ENCODE assay signal across 9 cellular contexts in the genomic region with DNA sequence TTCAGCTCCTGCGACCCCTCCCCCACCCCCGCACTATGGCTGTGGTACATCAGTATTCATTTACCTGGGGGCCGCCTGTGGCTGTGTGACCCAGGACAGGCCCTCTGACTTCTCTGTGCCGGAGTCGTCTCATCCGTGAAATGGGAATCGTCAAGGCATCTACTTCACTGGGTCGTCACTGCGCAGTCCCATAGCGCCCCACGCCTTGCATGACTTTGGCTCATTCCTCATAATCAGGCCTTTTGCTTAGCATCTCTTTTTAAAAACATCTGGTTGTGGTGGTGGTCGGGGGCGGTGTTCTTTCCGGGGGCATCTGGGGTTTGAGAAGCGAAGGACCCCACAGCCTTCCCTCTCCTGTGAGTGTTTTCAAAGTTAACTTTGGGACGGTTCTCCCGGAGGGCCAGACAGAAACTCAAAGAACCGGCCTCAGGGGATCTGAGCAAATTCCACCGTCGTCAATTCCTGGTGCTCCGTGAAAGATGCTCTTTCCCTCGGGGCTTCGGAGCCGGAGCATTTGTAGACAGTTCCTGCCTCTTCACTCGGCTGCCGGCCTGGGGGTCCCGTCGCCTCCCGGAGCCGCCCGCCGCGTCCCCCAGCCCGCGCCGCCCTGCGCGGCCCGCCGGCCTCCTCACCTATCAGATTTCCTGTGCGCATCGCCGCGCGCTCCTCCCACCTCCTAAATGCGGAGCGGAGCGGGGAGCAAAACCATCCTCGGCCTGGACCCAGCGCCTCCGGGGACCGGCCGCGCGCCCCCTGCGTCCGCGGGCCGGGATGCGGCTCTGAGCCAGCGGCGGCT. TPM values are rescaled to one million over a fixed set of nuclear protein-coding genes. Genes with fewer than 3 reads are reported as not detected.
DNase-seq lines count a peak whose midpoint lies in the region; ATAC-seq and TF ChIP-seq lines count a peak whose summit lies in the region.
"Had no signal": no experiment of that assay in that cellular context is flagged by ENCODE, and none has a peak within 500 bp of the region (broad histone marks: within the 10 kb centered on the region; RNA-seq: fewer than 3 reads in every experiment).

A gene with protein sequence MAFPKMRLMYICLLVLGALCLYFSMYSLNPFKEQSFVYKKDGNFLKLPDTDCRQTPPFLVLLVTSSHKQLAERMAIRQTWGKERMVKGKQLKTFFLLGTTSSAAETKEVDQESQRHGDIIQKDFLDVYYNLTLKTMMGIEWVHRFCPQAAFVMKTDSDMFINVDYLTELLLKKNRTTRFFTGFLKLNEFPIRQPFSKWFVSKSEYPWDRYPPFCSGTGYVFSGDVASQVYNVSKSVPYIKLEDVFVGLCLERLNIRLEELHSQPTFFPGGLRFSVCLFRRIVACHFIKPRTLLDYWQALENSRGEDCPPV (plus strand): TSS at position 708 of the 796 bp plus-strand sequence. CDS start 47,620 bp downstream, outside the sequence.

- H3K9ac ChIP-seq in mesendoderm (ENCODE audit: low read length): peak within 1 kb of the TSS; percentile 62

- no peak within 1 kb of the TSS for H4K5ac ChIP-seq in mesendoderm (ENCODE audit: low read length)

- TF ChIP-seq CTCF in heart left ventricle (IDR thresholded peaks at IDR 0.05): no peak
- TF ChIP-seq CTCF in breast epithelium (IDR thresholded peaks at IDR 0.05): no peak
- TF ChIP-seq CTCF in uterus (IDR thresholded peaks at IDR 0.05): no peak

- H3K9me3 ChIP-seq in heart left ventricle (no peaks in the 10 kb centered on the region), breast epithelium (no peaks in the 10 kb centered on the region), uterus (no peaks in the 10 kb centered on the region)

- TF ChIP-seq POLR2A in heart left ventricle (IDR thresholded peaks at IDR 0.05) (no peak), breast epithelium (IDR thresholded peaks at IDR 0.05) (no peak), uterus (IDR thresholded peaks at IDR 0.05) (no peak)

- H3K18ac ChIP-seq in mesendoderm (ENCODE audit: low read length): peak within 1 kb of the TSS; percentile 77

- H3K79me1 ChIP-seq in mesendoderm (ENCODE audit: low read length): no peaks in the 10 kb centered on the region

- H3K4me1 Mint-ChIP-seq in activated CD4-positive, alpha-beta memory T cell treated with anti-CD3 and anti-CD28 coated beads for 36 hours (ENCODE audit: low read depth): peaks cover 6% of the 10 kb centered on the region

- H2BK15ac ChIP-seq in mesendoderm (replicated peaks; ENCODE audit: low read depth): no peak within 1 kb of the TSS

- no peak within 1 kb of the TSS for H2BK5ac ChIP-seq in mesendoderm (ENCODE audit: low read length)

- H3K79me2 ChIP-seq in mesendoderm (ENCODE audit: control insufficient read depth, insufficient read depth, low read length): peaks cover 2% of the 10 kb centered on the region

- H3K36me3 ChIP-seq in heart left ventricle (no peaks in the 10 kb centered on the region), breast epithelium (no peaks in the 10 kb centered on the region), mesendoderm (ENCODE audit: control insufficient read depth, insufficient read depth, low read length) (no peaks in the 10 kb centered on the region), uterus (no peaks in the 10 kb centered on the region)

- 9 to 30% (median 15%) methylated on average over 21 to 62 of the region's 62 CpGs for WGBS in heart left ventricle, 4 donors
- no CpG with 5 or more reads among the region's 62 CpGs for WGBS in mesendoderm (ENCODE audit: extremely low coverage, insufficient coverage, low lambda C conversion rate)

- H3K27me3 ChIP-seq in heart left ventricle (peaks cover 0 to 41% (median 19%) of the 10 kb centered on the region in 9 donors), breast epithelium (peaks cover 0 to 14% of the 10 kb centered on the region in 2 donors), mesendoderm (ENCODE audit: insufficient read depth, low read length, poor library complexity) (no peaks in the 10 kb centered on the region), uterus (peaks cover 0 to 4% of the 10 kb centered on the region in 2 donors)

- DNase-seq in heart left ventricle (no peak), cardiac septum (ENCODE audit: low spot score) (no peak), breast epithelium (ENCODE audit: low spot score in 2 of 2) (no peak), mesendoderm (peak; percentile 89), uterus (no peak)
- DNase-seq in activated CD4-positive, alpha-beta memory T cell treated with anti-CD3 and anti-CD28 coated beads for 36 hours: no peak

- H2AK5ac ChIP-seq in mesendoderm (ENCODE audit: low read length): no peak within 1 kb of the TSS

- H3K27ac ChIP-seq in heart left ventricle (no peak within 1 kb of the TSS), breast epithelium (no peak within 1 kb of the TSS), mesendoderm (ENCODE audit: low read depth, low read length) (no peak within 1 kb of the TSS), uterus (no peak within 1 kb of the TSS)

- H3K4me1 ChIP-seq in heart left ventricle (peaks cover 0 to 7% (median 0%) of the 10 kb centered on the region in 12 donors), breast epithelium (no peaks in the 10 kb centered on the region), mesendoderm (ENCODE audit: control insufficient read depth, low read depth, low read length) (peaks cover 9% of the 10 kb centered on the region), uterus (peaks cover 0 to 4% of the 10 kb centered on the region in 2 donors)

- POLR2A ChIA-PET in activated CD4-positive, alpha-beta memory T cell treated with anti-CD3 and anti-CD28 coated beads for 36 hours (lab: Charles Lee): no interaction called here

- peak within 1 kb of the TSS; percentile 89 for H3K4me2 ChIP-seq in mesendoderm (ENCODE audit: low read length)

- H3K4me3 ChIP-seq in heart left ventricle (peak within 1 kb of the TSS; percentile 2 to 54 (median 42)), breast epithelium (peak within 1 kb of the TSS in 2 of 3 donors; percentile 52 to 66), mesendoderm (ENCODE audit: low read length) (peak within 1 kb of the TSS; percentile 58), uterus (peak within 1 kb of the TSS; percentile 19 to 38)

- peak within 1 kb of the TSS; percentile 83 for H3K56ac ChIP-seq in mesendoderm (ENCODE audit: low read length)

- H3K4me3 Mint-ChIP-seq in activated CD4-positive, alpha-beta memory T cell treated with anti-CD3 and anti-CD28 coated beads for 36 hours: no peak within 1 kb of the TSS
- H3K4me3 Mint-ChIP-seq: T-helper 2 cell treated with Interferon-gamma antibody and Interleukin-4, amounts not matched to agents 5 μg/mL and 100 μg/mL, for 36 hours had no signal

- H3K4ac ChIP-seq in mesendoderm (ENCODE audit: low read depth, low read length): no peak within 1 kb of the TSS

- H3K23ac ChIP-seq in mesendoderm (ENCODE audit: low read length): peak within 1 kb of the TSS; percentile 56

- H4K8ac ChIP-seq in mesendoderm (ENCODE audit: low read depth, low read length): no peak within 1 kb of the TSS

- no peaks in the 10 kb centered on the region for H3K9me3 Mint-ChIP-seq in activated CD4-positive, alpha-beta memory T cell treated with anti-CD3 and anti-CD28 coated beads for 36 hours
- H3K9me3 Mint-ChIP-seq: T-helper 2 cell treated with Interferon-gamma antibody and Interleukin-4, amounts not matched to agents 5 μg/mL and 100 μg/mL, for 36 hours had no signal

- intact Hi-C loops in heart left ventricle (cut with DNase I): no loop called here
- intact Hi-C loops in cardiac septum (cut with DNase I): loop anchor here (10.0 kb wide), 1 partner anchor 78 kb away; no protein-coding TSS in a partner anchor
- intact Hi-C loops in breast epithelium (cut with DNase I; ENCODE audit: low total_unique reads): no loop called here
- intact Hi-C loops in uterus (cut with DNase I; ENCODE audit: low total_unique reads): no loop called here
- intact Hi-C loops in activated CD4-positive, alpha-beta memory T cell treated with anti-CD3 and anti-CD28 coated beads for 36 hours (cut with micrococcal nuclease): no loop called here

- H3K36me3 Mint-ChIP-seq in activated CD4-positive, alpha-beta memory T cell treated with anti-CD3 and anti-CD28 coated beads for 36 hours: no peaks in the 10 kb centered on the region

- ATAC-seq in heart left ventricle (peak in 1 of 4 donors; percentile 47), HG03469 (IDR thresholded peaks at IDR 0.05; ENCODE audit: unreplicated experiment) (no peak), HG02840 (IDR thresholded peaks at IDR 0.05; ENCODE audit: low FRiP score, unreplicated experiment) (no peak)

- H3K27me3 Mint-ChIP-seq in activated CD4-positive, alpha-beta memory T cell treated with anti-CD3 and anti-CD28 coated beads for 36 hours: peaks cover 26% of the 10 kb centered on the region

- H2BK120ac ChIP-seq in mesendoderm (ENCODE audit: low read depth, low read length): no peak within 1 kb of the TSS

- CTCF ChIA-PET in activated CD4-positive, alpha-beta memory T cell treated with anti-CD3 and anti-CD28 coated beads for 36 hours (lab: Charles Lee): no interaction called here

- no peak within 1 kb of the TSS for H3K27ac Mint-ChIP-seq in activated CD4-positive, alpha-beta memory T cell treated with anti-CD3 and anti-CD28 coated beads for 36 hours
- H3K27ac Mint-ChIP-seq: T-helper 2 cell treated with Interferon-gamma antibody and Interleukin-4, amounts not matched to agents 5 μg/mL and 100 μg/mL, for 36 hours had no signal

RNA-seq across cellular contexts. Expression of the gene that starts here (rescaled TPM):
- total RNA-seq in heart left ventricle (under 1 TPM in 7 of 9 donors, not detected in 2; 0.02 to 0.71 (median 0.12) TPM), cardiac septum (0.65 TPM), breast epithelium (1 to 10 TPM in 2 of 3 donors, not detected in 1; 2.3 to 2.9 TPM), uterus (1 to 10 TPM in 2 of 4 donors, under 1 TPM in 2; 0.26 to 2.7 (median 0.65) TPM)
- under 1 TPM; 0.01 to 0.04 TPM for polyA plus RNA-seq in heart left ventricle
- polyA plus RNA-seq in mesendoderm (2013, experiment 1 of 2): 4.1 TPM
- 4.8 TPM for polyA plus RNA-seq in mesendoderm (2013, experiment 2 of 2)
- not detected for total RNA-seq in activated CD4-positive, alpha-beta memory T cell treated with anti-CD3 and anti-CD28 coated beads for 36 hours
